Comparison of ENCODE assay signal across 8 cellular contexts in genomic region chr2:201233192-201234166, GRCh38. TPM values are rescaled to one million over a fixed set of nuclear protein-coding genes. Genes with fewer than 3 reads are reported as not detected.
DNase-seq lines count a peak whose midpoint lies in the region; ATAC-seq and TF ChIP-seq lines count a peak whose summit lies in the region.

No MANE protein-coding gene starts in this region.

- 52 to 62% (median 53%) methylated on average over 13 to 17 of the region's 17 CpGs for WGBS in adrenal gland, 4 donors

- H3K27ac ChIP-seq in adrenal gland (peak overlapping the region in 2 of 5 donors; percentile 6 to 80), brain microvascular endothelial cell (no peak overlapping the region)

- ATAC-seq in GM18502 (IDR thresholded peaks at IDR 0.05; ENCODE audit: poor library complexity, unreplicated experiment) (peak; percentile 89), HG02763 (IDR thresholded peaks at IDR 0.05; ENCODE audit: unreplicated experiment) (peak; percentile 89)

- TF ChIP-seq POLR2A in adrenal gland (IDR thresholded peaks at IDR 0.05): peak in 1 of 2 donors; percentile 58

- intact Hi-C loops in adrenal gland (cut with DNase I): loop anchor here in 1 of 2 donors (5.0 kb wide), 1 partner anchor 51 kb away; the partner anchor contains the start of gene CASP10

- peaks cover 8 to 34% of the 10 kb centered on the region in 2 donors for H3K4me1 ChIP-seq in adrenal gland (replicated peaks in 1 of 2)

- H3K9me3 ChIP-seq in adrenal gland (replicated peaks in 1 of 3): no peaks in the 10 kb centered on the region

- no peaks in the 10 kb centered on the region for H3K36me3 ChIP-seq in adrenal gland (replicated peaks in 1 of 2)
- no peaks in the 10 kb centered on the region for H3K36me3 ChIP-seq in brain microvascular endothelial cell (replicated peaks)

- in situ Hi-C loops in brain microvascular endothelial cell (cut with HindIII; ENCODE audit: low pct_ligation_motif_present, low sequenced_read_pairs): no loop called here

- H3K4me3 ChIP-seq in adrenal gland: peak overlapping the region in 1 of 4 donors; percentile 46
- H3K4me3 ChIP-seq in brain microvascular endothelial cell (ENCODE audit: low read depth, low read length): no peak overlapping the region

- H3K27me3 ChIP-seq in adrenal gland (no peaks in the 10 kb centered on the region), brain microvascular endothelial cell (replicated peaks) (no peaks in the 10 kb centered on the region)

- peak; percentile 87 for DNase-seq in NCI-H1105 treated with DMSO at 0.1 percent for 48 hours (lab: John Stamatoyannopoulos, UW)
- DNase-seq in T-helper 1 cell: peak; percentile 74 to 94 (median 78)
- DNase-seq in adrenal gland: peak; percentile 53 to 83 (median 77)
- DNase-seq in left kidney (ENCODE audit: low read depth, low spot score): peak; percentile 28
- peak; percentile 62 to 78 for DNase-seq in stimulated activated CD8-positive, alpha-beta memory T cell treated with anti-CD3 and anti-CD28 coated beads, Interleukin-15, amount 100 ng/mL, for 4 hours (ENCODE audit: low read depth in 2 of 2)
- no peak for DNase-seq in brain microvascular endothelial cell

- TF ChIP-seq CTCF in adrenal gland (IDR thresholded peaks at IDR 0.05) (no peak), brain microvascular endothelial cell (IDR thresholded peaks at IDR 0.05; ENCODE audit: low read depth, low read length, missing control alignments) (no peak)

RNA-seq across cellular contexts. Expression of gene CASP8, which starts 26.9 kb away (rescaled TPM):
- total RNA-seq in adrenal gland: 10 to 100 TPM in 7 of 8 donors, 1 to 10 TPM in 1; 9.1 to 55.8 (median 20.8) TPM
- polyA plus RNA-seq in adrenal gland: 10 to 100 TPM in 2 of 3 donors, 1 to 10 TPM in 1; 8.2 to 20.6 (median 11.4) TPM

RNA-seq across cellular contexts. Expression of gene CASP10, which starts 50.5 kb away (rescaled TPM):
- 10 to 100 TPM in 1 of 8 donors, 1 to 10 TPM in 7; 3.3 to 12.8 (median 5.3) TPM for total RNA-seq in adrenal gland
- polyA plus RNA-seq in adrenal gland: 1 to 10 TPM; 2.5 to 4.7 (median 2.5) TPM
